Comparison of ENCODE assay signal across 8 cellular contexts in the genomic region with DNA sequence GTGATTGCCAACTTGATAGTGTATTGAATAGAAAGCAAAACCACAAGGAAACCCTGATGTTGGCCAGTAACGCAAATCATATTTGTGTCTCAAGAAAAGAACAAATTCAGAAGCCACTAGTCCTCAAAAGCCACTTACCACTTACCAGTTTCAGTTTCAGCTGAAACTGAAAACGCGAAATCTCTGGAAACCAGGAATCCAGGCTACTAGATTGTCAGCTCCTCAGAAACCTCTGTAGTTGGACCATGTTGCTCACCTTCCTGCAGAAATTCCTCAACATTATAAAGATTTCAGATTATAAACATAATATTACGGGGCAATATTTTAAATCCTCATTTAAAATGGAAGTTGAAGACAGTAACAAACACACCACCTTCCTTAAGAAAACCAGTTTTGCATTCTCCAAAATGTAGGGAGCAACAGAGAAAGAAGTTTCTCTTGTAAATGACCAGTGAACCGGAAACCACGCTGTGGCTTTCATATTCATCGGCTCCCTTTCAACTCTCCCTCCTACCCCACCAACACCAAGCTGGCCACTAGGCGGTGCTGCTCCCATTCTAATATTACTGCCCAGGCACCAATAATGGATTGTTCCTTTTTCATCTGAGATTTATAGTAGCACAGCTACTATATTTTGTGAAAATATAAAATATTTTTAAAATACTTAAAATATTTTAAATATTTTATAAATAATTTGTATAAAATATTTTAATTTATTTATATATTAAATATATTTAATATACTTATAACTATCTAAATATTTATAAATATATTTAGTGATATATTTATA. TPM values are rescaled to one million over a fixed set of nuclear protein-coding genes. Genes with fewer than 3 reads are reported as not detected.
DNase-seq lines count a peak whose midpoint lies in the region; ATAC-seq lines count a peak whose summit lies in the region.

No MANE protein-coding gene starts in this region.

- H3K9me3 Mint-ChIP-seq in activated CD8-positive, alpha-beta memory T cell treated with anti-CD3 and anti-CD28 coated beads, Interleukin-2, amount 10 ng/mL, durations not matched to agents 7 days and 5 days (ENCODE audit: low read depth) = no peaks in the 10 kb centered on the region

- H3K27me3 Mint-ChIP-seq in activated CD8-positive, alpha-beta memory T cell treated with anti-CD3 and anti-CD28 coated beads, Interleukin-2, amount 10 ng/mL, durations not matched to agents 7 days and 5 days = peaks cover 50% of the 10 kb centered on the region

- ATAC-seq in GM21360 (IDR thresholded peaks at IDR 0.05; ENCODE audit: unreplicated experiment) = peak; percentile 55
- ATAC-seq in activated CD8-positive, alpha-beta memory T cell treated with anti-CD3 and anti-CD28 coated beads, Interleukin-2, amount 10 ng/mL, durations not matched to agents 7 days and 5 days = peak; percentile 86

- DNase-seq in COR-L47 (lab: John Stamatoyannopoulos, UW) (peak; percentile 81), HT1080 (ENCODE audit: low read depth) (peak; percentile 85), NOMO-1 (lab: John Stamatoyannopoulos, UW; ENCODE audit: unreplicated experiment in 2 of 2) (peak; percentile 78 to 89), epidermal melanocyte (ENCODE audit: insufficient read length, low spot score) (peak; percentile 97), middle frontal gyrus (ENCODE audit: extremely low spot score, low spot score) (peak; percentile 77)
- DNase-seq in activated CD8-positive, alpha-beta memory T cell treated with anti-CD3 and anti-CD28 coated beads, Interleukin-2, amount 10 ng/mL, durations not matched to agents 7 days and 5 days = peak; percentile 93
- peak; percentile 69 to 70 for DNase-seq in stimulated activated CD8-positive, alpha-beta memory T cell treated with anti-CD3 and anti-CD28 coated beads, Interleukin-2, amount 100 ng/mL, for 1 hour (ENCODE audit: low read depth in 2 of 2)

- peaks cover 48% of the 10 kb centered on the region for H3K4me1 Mint-ChIP-seq in activated CD8-positive, alpha-beta memory T cell treated with anti-CD3 and anti-CD28 coated beads, Interleukin-2, amount 10 ng/mL, durations not matched to agents 7 days and 5 days

- H3K27ac Mint-ChIP-seq in activated CD8-positive, alpha-beta memory T cell treated with anti-CD3 and anti-CD28 coated beads, Interleukin-2, amount 10 ng/mL, durations not matched to agents 7 days and 5 days = peak overlapping the region; percentile 65

- H3K36me3 Mint-ChIP-seq in activated CD8-positive, alpha-beta memory T cell treated with anti-CD3 and anti-CD28 coated beads, Interleukin-2, amount 10 ng/mL, durations not matched to agents 7 days and 5 days = no peaks in the 10 kb centered on the region

- H3K4me3 Mint-ChIP-seq in activated CD8-positive, alpha-beta memory T cell treated with anti-CD3 and anti-CD28 coated beads, Interleukin-2, amount 10 ng/mL, durations not matched to agents 7 days and 5 days = peak overlapping the region; percentile 60

- CTCF ChIA-PET in activated CD8-positive, alpha-beta memory T cell treated with anti-CD3 and anti-CD28 coated beads, Interleukin-2, amount 10 ng/mL, durations not matched to agents 7 days and 5 days (lab: Charles Lee) = interaction anchor here (0.9 to 2.7 kb wide), 11 partner anchors 10 to 760 kb away, joined by 3 to 32 read pairs (median 4); a partner anchor contains a TSS

RNA-seq across cellular contexts. Expression of a gene that starts 8.7 kb away (rescaled TPM):
- 180 and 288 TPM in 2 replicates for total RNA-seq in HT1080 (2014; rRNA removed; shearing (Covaris generic))
- polyA plus RNA-seq in HT1080 (2015; cell fraction: cytosol; rRNA removed) = 155 and 176 TPM in 2 replicates
- 141 and 153 TPM in 2 replicates for polyA plus RNA-seq in HT1080 (2015; cell fraction: nucleus; rRNA removed)
- 10 to 100 TPM; 41.8 to 44.3 TPM for total RNA-seq in activated CD8-positive, alpha-beta memory T cell treated with anti-CD3 and anti-CD28 coated beads, Interleukin-2, amount 10 ng/mL, durations not matched to agents 7 days and 5 days

RNA-seq across cellular contexts. Expression of a gene that starts 32.3 kb away (rescaled TPM):
- 2.4 and 2.7 TPM in 2 replicates for total RNA-seq in HT1080 (2014; rRNA removed; shearing (Covaris generic))
- 1.7 and 1.8 TPM in 2 replicates for polyA plus RNA-seq in HT1080 (2015; cell fraction: cytosol; rRNA removed)
- polyA plus RNA-seq in HT1080 (2015; cell fraction: nucleus; rRNA removed) = 1.5 and 1.7 TPM in 2 replicates
- total RNA-seq in activated CD8-positive, alpha-beta memory T cell treated with anti-CD3 and anti-CD28 coated beads, Interleukin-2, amount 10 ng/mL, durations not matched to agents 7 days and 5 days = 1 to 10 TPM; 1.6 to 1.8 TPM

Comparison
In these comparisons a context has a peak if more than half of its experiments do, and no peak if none do; other contexts are left out.
1. Peak in every context shown above with its lines: DNase-seq and ATAC-seq.